ENCODE assay signal across 31 cellular contexts in genomic region chr3:54445630-54446029, GRCh38.
"Had no signal": no experiment of that assay in that cellular context is flagged by ENCODE, and none has a peak within 500 bp of the region (broad histone marks: within the 10 kb centered on the region; RNA-seq: fewer than 3 reads in every experiment).

No MANE protein-coding gene starts in this region.

- DNase-seq: activated B cell treated with CpG ODN at 0.5 μM for 24 hours; activated CD4-positive, alpha-beta T cell treated with anti-CD3 and anti-CD28 coated beads for 48 hours; activated CD4-positive, alpha-beta T cell treated with anti-CD3 and anti-CD28 coated beads, Interleukin-2, amount 50 U/mL, for 1 hour; activated CD4-positive, alpha-beta T cell treated with anti-CD3 and anti-CD28 coated beads, Interleukin-2, amount 50 U/mL, for 48 hours; activated CD8-positive, alpha-beta memory T cell treated with anti-CD3 and anti-CD28 coated beads for 24 hours; activated CD8-positive, alpha-beta T cell treated with anti-CD3 and anti-CD28 coated beads for 36 hours; activated gamma-delta T cell treated with Interleukin-2 at 50 U/mL for 16 hours; activated naive CD4-positive, alpha-beta T cell treated with anti-CD3 and anti-CD28 coated beads, Interleukin-2, amount 50 U/mL, for 16 hours; activated naive CD4-positive, alpha-beta T cell treated with Interleukin-2 at 50 U/mL for 16 hours; activated T-cell treated with anti-CD3 and anti-CD28 coated beads, Interleukin-2, amount 50 U/mL, for 48 hours; amniotic stem cell; anterior cingulate cortex; brain microvascular endothelial cell; dorsolateral prefrontal cortex; effector memory CD4-positive, alpha-beta T cell; endodermal cell; foreskin keratinocyte; gastrocnemius medialis; glutamatergic neuron; heart left ventricle; T-helper 17 cell; T1000; WERI-Rb-1 had no signal

- H3K9me3 Mint-ChIP-seq: activated B cell treated with CpG ODN at 0.5 μM for 24 hours; activated CD8-positive, alpha-beta T cell treated with anti-CD3 and anti-CD28 coated beads for 36 hours; dendritic cell treated with granulocyte-macrophage colony-stimulating factor and Interleukin-4, amounts not matched to agents 40 ng/mL and 50 ng/mL, for 4 days; endodermal cell; T-helper 2 cell treated with Interferon-gamma antibody and Interleukin-4, amounts not matched to agents 5 μg/mL and 100 μg/mL, for 36 hours had no signal

- H3K79me2 ChIP-seq: hepatocyte had no signal

- ATAC-seq: activated CD4-positive, CD25-positive, alpha-beta regulatory T cell treated with anti-CD3 and anti-CD28 coated beads, Interleukin-2, amount 50 U/mL, for 24 hours; activated CD8-positive, alpha-beta T cell treated with anti-CD3 and anti-CD28 coated beads for 36 hours; esophagus mucosa; foreskin keratinocyte; gastrocnemius medialis; heart left ventricle; T-helper 17 cell had no signal

- H3K27ac ChIP-seq: brain microvascular endothelial cell, dorsolateral prefrontal cortex, foreskin keratinocyte, gastrocnemius medialis, heart left ventricle, hepatocyte, WERI-Rb-1 had no signal

- H3K27me3 ChIP-seq: brain microvascular endothelial cell, dorsolateral prefrontal cortex, foreskin keratinocyte, gastrocnemius medialis, heart left ventricle, hepatocyte had no signal

- H3K27me3 Mint-ChIP-seq: activated CD8-positive, alpha-beta T cell treated with anti-CD3 and anti-CD28 coated beads for 36 hours; central memory CD8-positive, alpha-beta T cell; dendritic cell treated with granulocyte-macrophage colony-stimulating factor and Interleukin-4, amounts not matched to agents 40 ng/mL and 50 ng/mL, for 4 days; T-helper 17 cell had no signal

- H3K9me3 ChIP-seq: gastrocnemius medialis, heart left ventricle had no signal

- H3K36me3 Mint-ChIP-seq: activated naive CD8-positive, alpha-beta T cell had no signal

- H2AFZ ChIP-seq: hepatocyte had no signal

- H3K4me2 ChIP-seq: hepatocyte had no signal

- H3K4me1 ChIP-seq: foreskin keratinocyte, heart left ventricle had no signal

- H3K4me3 ChIP-seq: coronary artery, dorsolateral prefrontal cortex, gastrocnemius medialis, heart left ventricle, hepatocyte had no signal

- H3K36me3 ChIP-seq: brain microvascular endothelial cell, gastrocnemius medialis, heart left ventricle, WERI-Rb-1 had no signal

- H3K27ac Mint-ChIP-seq: activated B cell treated with CpG ODN at 0.5 μM for 24 hours; activated CD8-positive, alpha-beta T cell treated with anti-CD3 and anti-CD28 coated beads for 36 hours; activated naive CD8-positive, alpha-beta T cell; dendritic cell treated with granulocyte-macrophage colony-stimulating factor and Interleukin-4, amounts not matched to agents 40 ng/mL and 50 ng/mL, for 4 days; endodermal cell; T-helper 17 cell; T-helper 2 cell treated with Interferon-gamma antibody and Interleukin-4, amounts not matched to agents 5 μg/mL and 100 μg/mL, for 36 hours had no signal

- H3K4me3 Mint-ChIP-seq: activated B cell treated with CpG ODN at 0.5 μM for 24 hours; activated CD8-positive, alpha-beta T cell treated with anti-CD3 and anti-CD28 coated beads for 36 hours; activated naive CD8-positive, alpha-beta T cell; central memory CD8-positive, alpha-beta T cell; dendritic cell treated with granulocyte-macrophage colony-stimulating factor and Interleukin-4, amounts not matched to agents 40 ng/mL and 50 ng/mL, for 4 days; endodermal cell; T-helper 17 cell; T-helper 2 cell treated with Interferon-gamma antibody and Interleukin-4, amounts not matched to agents 5 μg/mL and 100 μg/mL, for 36 hours had no signal

- H3K4me1 Mint-ChIP-seq: activated B cell treated with CpG ODN at 0.5 μM for 24 hours; central memory CD8-positive, alpha-beta T cell; T-helper 17 cell had no signal
